In genomic region chr14:55756563-55756962, GRCh38 we compare ENCODE assay signal across 24 cellular contexts.
"Had no signal": no experiment of that assay in that cellular context is flagged by ENCODE, and none has a peak within 500 bp of the region (broad histone marks: within the 10 kb centered on the region; RNA-seq: fewer than 3 reads in every experiment).

No MANE protein-coding gene starts in this region.

- H3K36me3 Mint-ChIP-seq: activated CD4-positive, alpha-beta memory T cell treated with anti-CD3 and anti-CD28 coated beads for 36 hours; activated naive CD8-positive, alpha-beta T cell treated with anti-CD3 and anti-CD28 coated beads, Interleukin-2, amount 10 ng/mL, durations not matched to agents 7 days and 5 days had no signal

- H3K4me1 ChIP-seq: adrenal gland had no signal

- H3K4me1 Mint-ChIP-seq: activated CD4-positive, alpha-beta T cell treated with anti-CD3 and anti-CD28 coated beads, Interleukin-2, amount 10 ng/mL, durations not matched to agents 7 days and 5 days had no signal

- H3K9me3 ChIP-seq: adrenal gland had no signal

- H3K27ac Mint-ChIP-seq: activated CD4-positive, alpha-beta memory T cell treated with anti-CD3 and anti-CD28 coated beads for 36 hours; activated CD4-positive, alpha-beta T cell treated with anti-CD3 and anti-CD28 coated beads, Interleukin-2, amount 10 ng/mL, durations not matched to agents 7 days and 5 days; activated naive CD4-positive, alpha-beta T cell treated with anti-CD3 and anti-CD28 coated beads, Interleukin-2, amount 10 ng/mL, durations not matched to agents 7 days and 5 days; activated naive CD8-positive, alpha-beta T cell treated with anti-CD3 and anti-CD28 coated beads, Interleukin-2, amount 10 ng/mL, durations not matched to agents 7 days and 5 days; activated T-helper 2 cell treated with anti-CD3 and anti-CD28 coated beads, Interferon-gamma antibody, Interleukin-2, Interleukin-4, amounts not matched to agents 10 μg/mL and 5 μg/mL and 100 μg/mL, durations not matched to agents 14 hours and 24 hours and 36 hours had no signal

- H3K27me3 ChIP-seq: adrenal gland had no signal

- H3K9me3 Mint-ChIP-seq: activated CD4-positive, alpha-beta memory T cell treated with anti-CD3 and anti-CD28 coated beads for 36 hours; activated CD4-positive, alpha-beta T cell treated with anti-CD3 and anti-CD28 coated beads, Interleukin-2, amount 10 ng/mL, durations not matched to agents 7 days and 5 days; activated naive CD4-positive, alpha-beta T cell treated with anti-CD3 and anti-CD28 coated beads, Interleukin-2, amount 10 ng/mL, durations not matched to agents 7 days and 5 days; activated naive CD8-positive, alpha-beta T cell treated with anti-CD3 and anti-CD28 coated beads, Interleukin-2, amount 10 ng/mL, durations not matched to agents 7 days and 5 days; activated T-helper 2 cell treated with anti-CD3 and anti-CD28 coated beads, Interferon-gamma antibody, Interleukin-2, Interleukin-4, amounts not matched to agents 10 μg/mL and 5 μg/mL and 100 μg/mL, durations not matched to agents 14 hours and 24 hours and 36 hours had no signal

- H3K36me3 ChIP-seq: adrenal gland had no signal

- H3K4me3 ChIP-seq: adrenal gland had no signal

- H3K27ac ChIP-seq: adrenal gland had no signal

- ATAC-seq: PC-3 had no signal

- DNase-seq: activated CD4-positive, alpha-beta memory T cell treated with anti-CD3 and anti-CD28 coated beads for 36 hours; activated CD4-positive, alpha-beta T cell treated with anti-CD3 and anti-CD28 coated beads, Interleukin-2, amount 10 ng/mL, durations not matched to agents 7 days and 5 days; activated CD4-positive, CD25-positive, alpha-beta regulatory T cell; activated gamma-delta T cell treated with Interleukin-2 at 50 U/mL for 16 hours; activated naive CD4-positive, alpha-beta T cell treated with anti-CD3 and anti-CD28 coated beads, Interleukin-2, amount 10 ng/mL, durations not matched to agents 7 days and 5 days; activated naive CD8-positive, alpha-beta T cell treated with anti-CD3 and anti-CD28 coated beads, Interleukin-2, amount 10 ng/mL, durations not matched to agents 7 days and 5 days; activated T-cell treated with anti-CD3 and anti-CD28 coated beads for 4 hours; activated T-cell treated with anti-CD3 and anti-CD28 coated beads, Interleukin-2, amount 50 U/mL, for 48 hours; adrenal gland; anterior cingulate cortex; caudate nucleus; KG1; MM.1S; NCI-H1105; NCI-H1436; NCI-H1694 treated with DMSO at 0.1 percent for 48 hours; NCI-H2081 treated with DMSO at 0.1 percent for 48 hours; NCI-H446; NCI-H524; PC-3; SHP77 treated with DMSO at 0.1 percent for 48 hours; T-helper 2 cell; T1000 had no signal

- H3K4me3 Mint-ChIP-seq: activated CD4-positive, alpha-beta memory T cell treated with anti-CD3 and anti-CD28 coated beads for 36 hours; activated CD4-positive, alpha-beta T cell treated with anti-CD3 and anti-CD28 coated beads, Interleukin-2, amount 10 ng/mL, durations not matched to agents 7 days and 5 days; activated naive CD4-positive, alpha-beta T cell treated with anti-CD3 and anti-CD28 coated beads, Interleukin-2, amount 10 ng/mL, durations not matched to agents 7 days and 5 days; activated naive CD8-positive, alpha-beta T cell treated with anti-CD3 and anti-CD28 coated beads, Interleukin-2, amount 10 ng/mL, durations not matched to agents 7 days and 5 days had no signal
